In genomic region chr10:124741922-124742417, GRCh38 we compare ENCODE assay signal across 8 cellular contexts. TPM values are rescaled to one million over a fixed set of nuclear protein-coding genes. Genes with fewer than 3 reads are reported as not detected.
A peak's percentile ranks its signal among the peaks of the same experiment; 100 is the strongest.
DNase-seq lines count a peak whose midpoint lies in the region; TF ChIP-seq lines count a peak whose summit lies in the region.

No MANE protein-coding gene starts in this region.

- H3K36me3 Mint-ChIP-seq in activated naive CD8-positive, alpha-beta T cell treated with anti-CD3 and anti-CD28 coated beads for 36 hours, result no peaks in the 10 kb centered on the region

- peak overlapping the region in 1 of 3 donors; percentile 86 for H3K4me3 ChIP-seq in liver (ENCODE audit: low read depth in 1 of 3, low read length in 3 of 3)
- H3K4me3 ChIP-seq in tibial artery, result peak overlapping the region; percentile 61 to 65

- TF ChIP-seq CTCF in liver (IDR thresholded peaks at IDR 0.05; ENCODE audit: low read depth, low read length, missing input control), result no peak
- no peak for TF ChIP-seq CTCF in tibial artery (IDR thresholded peaks at IDR 0.05)

- peak overlapping the region; percentile 74 for H3K27ac Mint-ChIP-seq in activated naive CD8-positive, alpha-beta T cell treated with anti-CD3 and anti-CD28 coated beads for 36 hours

- WGBS in liver, result 64% methylated on average over 9 of the region's 9 CpGs

- peaks cover 9% of the 10 kb centered on the region for H3K27me3 Mint-ChIP-seq in activated naive CD8-positive, alpha-beta T cell treated with anti-CD3 and anti-CD28 coated beads for 36 hours

- H3K36me3 ChIP-seq in liver (ENCODE audit: control insufficient read depth in 4 of 4, insufficient read depth in 3 of 4, low read depth in 1 of 4, low read length in 3 of 4), result no peaks in the 10 kb centered on the region
- no peaks in the 10 kb centered on the region for H3K36me3 ChIP-seq in tibial artery

- H3K4me1 Mint-ChIP-seq in activated naive CD8-positive, alpha-beta T cell treated with anti-CD3 and anti-CD28 coated beads for 36 hours, result peaks cover 65% of the 10 kb centered on the region

- intact Hi-C loops in tibial artery (cut with DNase I; ENCODE audit: low total_unique reads), result loop anchor here (2.0 to 10.0 kb wide), 2 partner anchors 87 to 211 kb away; no protein-coding TSS in a partner anchor

- DNase-seq in activated effector memory CD4-positive, alpha-beta T cell treated with anti-CD3 and anti-CD28 coated beads, Interleukin-2, amount 50 U/mL, for 16 hours, result peak; percentile 78
- no peak for DNase-seq in activated effector memory CD4-positive, alpha-beta T cell treated with Interleukin-2 at 50 U/mL for 16 hours
- DNase-seq in activated naive CD8-positive, alpha-beta T cell treated with anti-CD3 and anti-CD28 coated beads for 36 hours, result no peak
- DNase-seq in tibial artery (no peak), OCI-M2 (lab: John Stamatoyannopoulos, UW; ENCODE audit: unreplicated experiment) (no peak), NCI-H774 (lab: John Stamatoyannopoulos, UW) (no peak), NCI-H1436 (lab: John Stamatoyannopoulos, UW) (no peak)

- peak overlapping the region; percentile 98 for H3K4me3 Mint-ChIP-seq in activated naive CD8-positive, alpha-beta T cell treated with anti-CD3 and anti-CD28 coated beads for 36 hours

- TF ChIP-seq RAD21 in liver (IDR thresholded peaks at IDR 0.05), result no peak

- H3K27me3 ChIP-seq in liver (ENCODE audit: control insufficient read depth in 4 of 4, insufficient read depth in 4 of 4, low read length in 3 of 4) (no peaks in the 10 kb centered on the region), tibial artery (no peaks in the 10 kb centered on the region)

- no peaks in the 10 kb centered on the region for H3K9me3 Mint-ChIP-seq in activated naive CD8-positive, alpha-beta T cell treated with anti-CD3 and anti-CD28 coated beads for 36 hours

- H3K9me3 ChIP-seq in liver (ENCODE audit: control insufficient read depth in 4 of 4, low read length in 3 of 4) (no peaks in the 10 kb centered on the region), tibial artery (no peaks in the 10 kb centered on the region)

- H3K27ac ChIP-seq in liver (ENCODE audit: low read depth in 1 of 2, low read length in 2 of 2) (peak overlapping the region; percentile 39 to 71), tibial artery (peak overlapping the region; percentile 24 to 53)

- H3K4me1 ChIP-seq in liver (ENCODE audit: control insufficient read depth in 4 of 4, insufficient read depth in 4 of 4, low read length in 3 of 4) (peaks cover 12 to 62% (median 55%) of the 10 kb centered on the region in 4 donors), tibial artery (peaks cover 0 to 54% (median 39%) of the 10 kb centered on the region in 4 donors)

- peak overlapping the region in 1 of 2 donors; percentile 27 for H3K9ac ChIP-seq in liver (ENCODE audit: low read depth in 1 of 2, low read length in 2 of 2)

TF ChIP-seq in liver, 16 proteins besides CTCF, POLR2A, EP300 and RAD21:
- TF ChIP-seq REST (IDR thresholded peaks at IDR 0.05), result no peak
- no peak for TF ChIP-seq TAF1 (conservative IDR thresholded peaks at IDR 0.05)
- no peak for TF ChIP-seq JUND (IDR thresholded peaks at IDR 0.05)
- TF ChIP-seq ATF3 (IDR thresholded peaks at IDR 0.05), result no peak
- no peak for TF ChIP-seq YY1 (IDR thresholded peaks at IDR 0.05)
- no peak for TF ChIP-seq MAX (IDR thresholded peaks at IDR 0.05)
- no peak for TF ChIP-seq HNF4G (IDR thresholded peaks at IDR 0.05)
- no peak for TF ChIP-seq FOXA2 (IDR thresholded peaks at IDR 0.05)
- no peak for TF ChIP-seq EGR1 (IDR thresholded peaks at IDR 0.05; ENCODE audit: low read depth in 2 of 2)
- TF ChIP-seq HNF4A (conservative IDR thresholded peaks at IDR 0.05), result no peak
- TF ChIP-seq GABPA (IDR thresholded peaks at IDR 0.05 in 1 of 2, conservative IDR thresholded peaks at IDR 0.05 in 1 of 2), result no peak

RNA-seq across cellular contexts. Expression of gene FAM53B, which starts 2.2 kb away (rescaled TPM):
- 1 to 10 TPM; 8.7 to 9.6 TPM for total RNA-seq in activated naive CD8-positive, alpha-beta T cell treated with anti-CD3 and anti-CD28 coated beads for 36 hours
- total RNA-seq in liver, result 10 to 100 TPM; 10.2 to 24.0 TPM
- polyA plus RNA-seq in liver, result 1 to 10 TPM; 1.1 to 2.3 TPM

RNA-seq across cellular contexts. Expression of gene EEF1AKMT2, which starts 49.7 kb away (rescaled TPM):
- total RNA-seq in activated naive CD8-positive, alpha-beta T cell treated with anti-CD3 and anti-CD28 coated beads for 36 hours, result 10 to 100 TPM; 19.3 to 19.6 TPM
- 10 to 100 TPM; 10.0 to 12.7 TPM for total RNA-seq in liver
- polyA plus RNA-seq in liver, result 1 to 10 TPM; 5.9 to 7.0 TPM

RNA-seq across cellular contexts. Expression of gene ABRAXAS2, which starts 59.6 kb away (rescaled TPM):
- total RNA-seq in activated naive CD8-positive, alpha-beta T cell treated with anti-CD3 and anti-CD28 coated beads for 36 hours, result 10 to 100 TPM; 20.3 to 21.1 TPM
- total RNA-seq in liver, result 1 to 10 TPM; 6.8 to 7.7 TPM
- 1 to 10 TPM; 4.9 to 5.5 TPM for polyA plus RNA-seq in liver
